Comparison of ENCODE assay signal across 26 cellular contexts in the genomic region with DNA sequence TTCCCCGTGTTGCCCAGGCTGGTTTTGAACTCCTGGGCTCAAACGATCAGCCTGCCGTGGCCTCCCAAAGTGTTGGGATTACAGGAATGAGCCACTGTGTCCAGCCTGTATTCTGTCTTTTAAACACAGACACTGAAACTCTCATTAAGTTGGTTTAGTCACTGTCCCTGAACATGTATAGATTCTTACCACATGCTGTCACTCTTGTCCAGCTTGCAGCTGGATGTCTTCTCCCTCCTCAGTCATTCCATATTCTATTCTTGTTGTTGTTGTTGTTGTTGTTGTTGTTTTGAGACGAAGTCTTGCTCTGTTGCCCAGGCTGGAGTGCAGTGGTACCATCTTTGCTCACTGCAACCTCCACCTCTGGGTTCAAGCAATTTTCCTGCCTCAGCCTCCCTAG.
"Had no signal": no experiment of that assay in that cellular context is flagged by ENCODE, and none has a peak within 500 bp of the region (broad histone marks: within the 10 kb centered on the region; RNA-seq: fewer than 3 reads in every experiment).

No MANE protein-coding gene starts in this region.

- H3K27me3 ChIP-seq: ovary, right lobe of liver, sigmoid colon, thyroid gland, vagina had no signal

- H3K4me3 ChIP-seq: ovary, psoas muscle, right lobe of liver, sigmoid colon, stomach, thoracic aorta, thyroid gland, tibial nerve, upper lobe of left lung, vagina had no signal

- H3K4me1 ChIP-seq: parathyroid adenoma, psoas muscle, right lobe of liver, sigmoid colon, thyroid gland, tibial nerve, upper lobe of left lung, vagina had no signal

- FAIRE-seq: small intestine, urothelium cell line had no signal

- H3K79me2 ChIP-seq: parathyroid adenoma had no signal

- DNase-seq: nephron progenitor cell; nucleus accumbens; ovary; posterior cingulate gyrus; psoas muscle; right cardiac atrium; right lobe of liver; sigmoid colon; small intestine; stimulated activated CD4-positive, alpha-beta T cell treated with anti-CD3 and anti-CD28 coated beads, Interleukin-15, amount 100 ng/mL, for 24 hours; stimulated activated CD4-positive, alpha-beta T cell treated with anti-CD3 and anti-CD28 coated beads, Interleukin-2, amount 100 ng/mL, for 24 hours; stimulated activated CD4-positive, alpha-beta T cell treated with anti-CD3 and anti-CD28 coated beads, Interleukin-2, amount 100 ng/mL, for 48 hours; stimulated activated CD4-positive, alpha-beta T cell treated with anti-CD3 and anti-CD28 coated beads, Interleukin-4, amount 100 ng/mL, for 24 hours; stimulated activated naive B cell treated with anti-CD40 and anti-IgM and Interleukin-4, amounts not matched to agents 10 μg/mL and 1 μg/mL and 100 μg/mL, for 72 hours; stimulated activated naive CD4-positive, alpha-beta T cell treated with Interleukin-2 at 50 U/mL for 16 hours; stomach; thyroid gland; upper lobe of left lung had no signal

- H3K9me3 ChIP-seq: neutrophil, ovary, psoas muscle, right lobe of liver, sigmoid colon, stomach, thoracic aorta, thyroid gland, tibial nerve, upper lobe of left lung, vagina had no signal

- H3K27ac ChIP-seq: neutrophil, ovary, parathyroid adenoma, psoas muscle, right lobe of liver, sigmoid colon, stomach, thoracic aorta, thyroid gland, tibial nerve, upper lobe of left lung, vagina had no signal

- H2AFZ ChIP-seq: parathyroid adenoma had no signal

- H3K9ac ChIP-seq: parathyroid adenoma had no signal

- ATAC-seq: natural killer cell treated with Interleukin-12 subunit alpha and Interleukin-12 subunit beta and Interleukin-15 and Interleukin-18, amount 100 ng/mL, for 72 hours; psoas muscle; right cardiac atrium; right lobe of liver; stimulated activated effector memory CD8-positive, alpha-beta T cell treated with anti-CD3 and anti-CD28 coated beads, Interleukin-12 subunit alpha, Interleukin-12 subunit beta, amount 100 ng/mL, for 72 hours; stimulated activated naive B cell treated with anti-CD40 and anti-IgM and Interleukin-4, amounts not matched to agents 10 μg/mL and 1 μg/mL and 100 μg/mL, for 72 hours had no signal

- H3K36me3 ChIP-seq: neutrophil, ovary, right lobe of liver, sigmoid colon, stomach, thoracic aorta, thyroid gland, tibial nerve, upper lobe of left lung, vagina had no signal
